In genomic region chrX:106183685-106184084, GRCh38 we compare ENCODE assay signal across 6 cellular contexts. TPM values are rescaled to one million over a fixed set of nuclear protein-coding genes. Genes with fewer than 3 reads are reported as not detected.
"Had no signal": no experiment of that assay in that cellular context is flagged by ENCODE, and none has a peak within 500 bp of the region (broad histone marks: within the 10 kb centered on the region; RNA-seq: fewer than 3 reads in every experiment).

No MANE protein-coding gene starts in this region.

RNA-seq across cellular contexts. Expression of gene PWWP3B, which starts 15.6 kb away (rescaled TPM):
- total RNA-seq: naive thymus-derived CD4-positive, alpha-beta T cell; naive thymus-derived CD8-positive, alpha-beta T cell; natural killer cell; natural killer cell treated with Interleukin-12 subunit alpha and Interleukin-12 subunit beta and Interleukin-15 and Interleukin-18, amount 100 ng/mL, for 72 hours; osteoblast; spleen had no signal
- polyA plus RNA-seq: naive thymus-derived CD4-positive, alpha-beta T cell; naive thymus-derived CD8-positive, alpha-beta T cell had no signal
